16 cellular contexts compared by ENCODE assay signal in genomic region chr15:73887481-73887880, GRCh38. TPM values are rescaled to one million over a fixed set of nuclear protein-coding genes. Genes with fewer than 3 reads are reported as not detected.
A peak's percentile ranks its signal among the peaks of the same experiment; 100 is the strongest.
DNase-seq lines count a peak whose midpoint lies in the region; ATAC-seq and TF ChIP-seq lines count a peak whose summit lies in the region.
"Had no signal": no experiment of that assay in that cellular context is flagged by ENCODE, and none has a peak within 500 bp of the region (broad histone marks: within the 10 kb centered on the region; RNA-seq: fewer than 3 reads in every experiment).

No MANE protein-coding gene starts in this region.

- no peaks in the 10 kb centered on the region for H3K4me1 ChIP-seq in RWPE2 (ENCODE audit: insufficient read depth, poor library complexity, severe bottlenecking)
- H3K4me1 ChIP-seq: BLaER1 treated with 17β-estradiol and CSF1 and Interleukin-3, amounts not matched to agents 10 nM and 100 nM had no signal

- ATAC-seq in RWPE2 (ENCODE audit: low read depth) = no peak
- no peak for ATAC-seq in sciatic nerve

- intact Hi-C loops in sciatic nerve (cut with DNase I) = no loop called here

- H3K36me3 Mint-ChIP-seq in activated T-cell treated with anti-CD3 and anti-CD28 coated beads, Interleukin-2, amount 50 U/mL, for 24 hours (ENCODE audit: low read depth) = no peaks in the 10 kb centered on the region
- H3K36me3 Mint-ChIP-seq: CD4-positive, CD25-positive, alpha-beta regulatory T cell had no signal

- no peaks in the 10 kb centered on the region for H3K9me3 Mint-ChIP-seq in activated T-cell treated with anti-CD3 and anti-CD28 coated beads, Interleukin-2, amount 50 U/mL, for 24 hours
- H3K9me3 Mint-ChIP-seq: CD4-positive, CD25-positive, alpha-beta regulatory T cell had no signal

- H3K27ac Mint-ChIP-seq in activated T-cell treated with anti-CD3 and anti-CD28 coated beads, Interleukin-2, amount 50 U/mL, for 24 hours = no peak overlapping the region
- H3K27ac Mint-ChIP-seq: CD4-positive, CD25-positive, alpha-beta regulatory T cell; H9 had no signal

- H3K36me3 ChIP-seq in RWPE2 (ENCODE audit: low read depth) = no peaks in the 10 kb centered on the region
- H3K36me3 ChIP-seq: BLaER1 treated with 17β-estradiol and CSF1 and Interleukin-3, amounts not matched to agents 10 nM and 100 nM had no signal

- no peak overlapping the region for H3K27ac ChIP-seq in RWPE2 (ENCODE audit: poor library complexity, severe bottlenecking)
- H3K27ac ChIP-seq: BLaER1 treated with 17β-estradiol and CSF1 and Interleukin-3, amounts not matched to agents 10 nM and 100 nM had no signal

- peaks cover 9% of the 10 kb centered on the region for H3K27me3 Mint-ChIP-seq in activated T-cell treated with anti-CD3 and anti-CD28 coated beads, Interleukin-2, amount 50 U/mL, for 24 hours

- peak; percentile 20 for DNase-seq in activated T-cell treated with anti-CD3 and anti-CD28 coated beads, Interleukin-2, amount 50 U/mL, for 24 hours
- DNase-seq in activated T-cell treated with anti-CD3 and anti-CD28 coated beads, Interleukin-2, amount 50 U/mL, for 48 hours = no peak
- DNase-seq in RWPE2 (ENCODE audit: low spot score) (peak; percentile 66), islet precursor cell (peak; percentile 37), sciatic nerve (ENCODE audit: low spot score) (peak; percentile 37), cerebellum (ENCODE audit: low spot score) (no peak)
- no peak for DNase-seq in stimulated activated CD8-positive, alpha-beta memory T cell treated with anti-CD3 and anti-CD28 coated beads, Interleukin-4, amount 100 ng/mL, for 48 hours
- DNase-seq: 8988T; AML-193; CD4-positive, CD25-positive, alpha-beta regulatory T cell; DMS53; GF-D8; GOT3; H9 had no signal

- no peak overlapping the region for H3K4me3 Mint-ChIP-seq in activated T-cell treated with anti-CD3 and anti-CD28 coated beads, Interleukin-2, amount 50 U/mL, for 24 hours
- H3K4me3 Mint-ChIP-seq: CD4-positive, CD25-positive, alpha-beta regulatory T cell; H9 had no signal

- no peak for TF ChIP-seq CTCF in RWPE2 (IDR thresholded peaks at IDR 0.05; ENCODE audit: poor library complexity, severe bottlenecking)

- H3K9me3 ChIP-seq in RWPE2 (ENCODE audit: severe bottlenecking) = no peaks in the 10 kb centered on the region

- H3K27me3 ChIP-seq in RWPE2 (ENCODE audit: insufficient read depth, poor library complexity, severe bottlenecking) = peaks cover 9% of the 10 kb centered on the region
- H3K27me3 ChIP-seq: BLaER1 treated with 17β-estradiol and CSF1 and Interleukin-3, amounts not matched to agents 10 nM and 100 nM had no signal

- H3K4me1 Mint-ChIP-seq in activated T-cell treated with anti-CD3 and anti-CD28 coated beads, Interleukin-2, amount 50 U/mL, for 24 hours (ENCODE audit: low read depth) = no peaks in the 10 kb centered on the region
- H3K4me1 Mint-ChIP-seq: CD4-positive, CD25-positive, alpha-beta regulatory T cell had no signal

- no peak overlapping the region for H3K4me3 ChIP-seq in RWPE2 (ENCODE audit: severe bottlenecking)
- H3K4me3 ChIP-seq: BLaER1 treated with 17β-estradiol and CSF1 and Interleukin-3, amounts not matched to agents 10 nM and 100 nM had no signal

RNA-seq across cellular contexts. Expression of gene TBC1D21, which starts 14.1 kb away (rescaled TPM):
- total RNA-seq in sciatic nerve (not detected), cerebellum (not detected)
- total RNA-seq: CD4-positive, CD25-positive, alpha-beta regulatory T cell; H9; HT-29 had no signal

RNA-seq across cellular contexts. Expression of gene LOXL1, which starts 38.8 kb away (rescaled TPM):
- total RNA-seq in sciatic nerve (16.6 TPM), cerebellum (5.5 TPM)

Comparison
In these comparisons a context has a peak if more than half of its experiments do, and no peak if none do; other contexts are left out.
1. DNase-seq: peak in activated T-cell treated with anti-CD3 and anti-CD28 coated beads, Interleukin-2, amount 50 U/mL, for 24 hours (single experiment), RWPE2 (single experiment), islet precursor cell (single experiment) and sciatic nerve (single experiment); none in activated T-cell treated with anti-CD3 and anti-CD28 coated beads, Interleukin-2, amount 50 U/mL, for 48 hours (0 of 2), stimulated activated CD8-positive, alpha-beta memory T cell treated with anti-CD3 and anti-CD28 coated beads, Interleukin-4, amount 100 ng/mL, for 48 hours (single experiment) and cerebellum (single experiment).